Comparison of ENCODE assay signal across 1 cellular context in the genomic region with DNA sequence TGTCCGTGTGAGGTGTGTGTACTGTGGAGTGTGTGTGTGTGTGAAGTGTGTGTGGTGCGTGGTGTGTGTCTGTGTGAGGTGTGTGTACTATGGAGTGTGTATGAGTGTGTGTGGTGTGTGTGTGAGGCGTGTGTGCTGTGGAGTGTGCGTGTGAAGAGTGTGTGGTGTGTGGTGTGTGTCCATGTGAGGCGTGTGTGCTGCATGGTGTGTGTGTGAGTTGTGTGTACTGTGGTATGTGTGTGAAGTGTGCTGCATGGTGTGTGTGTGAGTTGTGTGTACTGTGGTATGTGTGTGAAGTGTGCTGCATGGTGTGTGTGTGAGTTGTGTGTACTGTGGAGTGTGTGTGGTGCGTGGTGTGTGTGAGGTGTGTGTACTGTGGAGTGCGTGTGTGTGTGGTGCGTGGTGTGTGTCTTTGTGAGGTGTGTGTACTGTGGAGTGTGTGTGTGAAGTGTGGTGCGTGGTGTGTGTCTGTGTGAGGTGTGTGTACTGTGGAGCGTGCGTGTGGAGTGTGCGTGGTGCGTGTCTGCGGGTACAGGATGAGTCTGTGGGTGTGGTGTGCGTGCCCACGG.
TF ChIP-seq lines count a peak whose summit lies in the region.

No MANE protein-coding gene starts in this region.

TF ChIP-seq in HEK293, 187 proteins besides CTCF, POLR2A, EP300 and RAD21:
- TF ChIP-seq, protein P1, sequence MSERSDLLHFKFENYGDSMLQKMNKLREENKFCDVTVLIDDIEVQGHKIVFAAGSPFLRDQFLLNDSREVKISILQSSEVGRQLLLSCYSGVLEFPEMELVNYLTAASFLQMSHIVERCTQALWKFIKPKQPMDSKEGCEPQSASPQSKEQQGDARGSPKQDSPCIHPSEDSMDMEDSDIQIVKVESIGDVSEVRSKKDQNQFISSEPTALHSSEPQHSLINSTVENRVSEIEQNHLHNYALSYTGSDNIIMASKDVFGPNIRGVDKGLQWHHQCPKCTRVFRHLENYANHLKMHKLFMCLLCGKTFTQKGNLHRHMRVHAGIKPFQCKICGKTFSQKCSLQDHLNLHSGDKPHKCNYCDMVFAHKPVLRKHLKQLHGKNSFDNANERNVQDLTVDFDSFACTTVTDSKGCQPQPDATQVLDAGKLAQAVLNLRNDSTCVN (tag by site-specific recombination; optimal IDR thresholded peaks at IDR 0.05) = peak; percentile 15
- TF ChIP-seq, protein P2, sequence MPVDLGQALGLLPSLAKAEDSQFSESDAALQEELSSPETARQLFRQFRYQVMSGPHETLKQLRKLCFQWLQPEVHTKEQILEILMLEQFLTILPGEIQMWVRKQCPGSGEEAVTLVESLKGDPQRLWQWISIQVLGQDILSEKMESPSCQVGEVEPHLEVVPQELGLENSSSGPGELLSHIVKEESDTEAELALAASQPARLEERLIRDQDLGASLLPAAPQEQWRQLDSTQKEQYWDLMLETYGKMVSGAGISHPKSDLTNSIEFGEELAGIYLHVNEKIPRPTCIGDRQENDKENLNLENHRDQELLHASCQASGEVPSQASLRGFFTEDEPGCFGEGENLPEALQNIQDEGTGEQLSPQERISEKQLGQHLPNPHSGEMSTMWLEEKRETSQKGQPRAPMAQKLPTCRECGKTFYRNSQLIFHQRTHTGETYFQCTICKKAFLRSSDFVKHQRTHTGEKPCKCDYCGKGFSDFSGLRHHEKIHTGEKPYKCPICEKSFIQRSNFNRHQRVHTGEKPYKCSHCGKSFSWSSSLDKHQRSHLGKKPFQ (tag by site-specific recombination; IDR thresholded peaks at IDR 0.05) = peak; percentile 88
